29 cellular contexts compared by ENCODE assay signal in the genomic region with DNA sequence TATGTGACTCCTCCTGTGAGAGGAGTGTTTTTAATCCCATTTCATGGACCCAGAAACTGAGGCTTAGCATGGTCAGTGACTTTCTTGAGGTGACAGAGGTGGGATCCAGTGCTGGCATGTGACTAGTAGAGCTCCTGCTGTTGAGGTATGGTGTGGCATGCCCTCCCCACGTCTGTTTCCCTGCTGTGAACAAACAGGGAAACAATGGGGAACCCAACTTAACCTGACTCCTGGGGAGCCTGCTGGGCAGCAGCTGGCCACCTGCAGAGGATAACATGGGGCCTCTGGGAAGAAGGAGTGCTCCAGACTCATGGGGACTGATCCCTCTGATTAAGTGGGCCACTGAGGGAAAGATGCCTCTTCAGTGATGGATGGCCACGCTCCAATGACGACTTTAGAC.
DNase-seq lines count a peak whose midpoint lies in the region; ATAC-seq and TF ChIP-seq lines count a peak whose summit lies in the region.
"Had no signal": no experiment of that assay in that cellular context is flagged by ENCODE, and none has a peak within 500 bp of the region (broad histone marks: within the 10 kb centered on the region; RNA-seq: fewer than 3 reads in every experiment).

No MANE protein-coding gene starts in this region.

- H3K4me1 ChIP-seq in HEK293 (ENCODE audit: control insufficient read depth, insufficient read depth, low read length): peaks cover 27% of the 10 kb centered on the region
- H3K4me1 ChIP-seq in Panc1 (ENCODE audit: control insufficient read depth, insufficient read depth, low read length): peaks cover 50% of the 10 kb centered on the region
- no peaks in the 10 kb centered on the region for H3K4me1 ChIP-seq in thyroid gland

- H3K27ac ChIP-seq in HEK293 (ENCODE audit: extremely low read depth, low read depth, low read length) (0 out of 2 replicates have a peak overlapping the region, but pooled peaks have one; percentile 24), Panc1 (ENCODE audit: low read length) (peak overlapping the region; percentile 88), thyroid gland (no peak overlapping the region)
- H3K27ac ChIP-seq: BLaER1 treated with 17β-estradiol and CSF1 and Interleukin-3, amounts not matched to agents 10 nM and 100 nM; SJCRH30 had no signal

- ATAC-seq in Panc1 (no peak), GM21515 (IDR thresholded peaks at IDR 0.05; ENCODE audit: unreplicated experiment) (no peak), HG03460 (IDR thresholded peaks at IDR 0.05; ENCODE audit: unreplicated experiment) (no peak)
- ATAC-seq: A549, GM23338, PC-3, Right ventricle myocardium inferior, SK-N-SH treated with all-trans-retinoic acid at 6 μM for 48 hours, T-helper 17 cell had no signal

- no TSS peak for BruUV-seq in Panc1 (replicated peaks; lab: Mats Ljungman, UMichigan)

- 34 to 36% methylated on average over 2 to 3 of the region's 3 CpGs for WGBS in thyroid gland, 2 donors

- H3K27me3 ChIP-seq in Panc1 (ENCODE audit: control insufficient read depth, insufficient read depth, low read length) (no peaks in the 10 kb centered on the region), thyroid gland (no peaks in the 10 kb centered on the region)
- H3K27me3 ChIP-seq: BLaER1 treated with 17β-estradiol and CSF1 and Interleukin-3, amounts not matched to agents 10 nM and 100 nM; MG63; SJCRH30 had no signal

- H3K4me3 ChIP-seq in HEK293 (ENCODE audit: low read depth, low read length) (no peak overlapping the region), Panc1 (ENCODE audit: low read depth in 2 of 2, low read length in 2 of 2) (no peak overlapping the region), thyroid gland (replicated peaks in 1 of 3) (no peak overlapping the region)
- H3K4me3 ChIP-seq: A549; BLaER1 treated with 17β-estradiol and CSF1 and Interleukin-3, amounts not matched to agents 10 nM and 100 nM; GM23338; MG63; SJCRH30 had no signal

- POLR2A ChIA-PET in HEK293 (lab: Yijun Ruan, JAX): no interaction called here
- POLR2A ChIA-PET in Panc1 (lab: Charles Lee): no interaction called here
- POLR2A ChIA-PET in GM10248 (lab: Yijun Ruan, JAX): no interaction called here

- TF ChIP-seq POLR2A in thyroid gland (IDR thresholded peaks at IDR 0.05): no peak

- H3K36me3 ChIP-seq in HEK293 (ENCODE audit: control insufficient read depth in 2 of 2, insufficient read depth in 1 of 2, low read length in 2 of 2) (no peaks in the 10 kb centered on the region), Panc1 (ENCODE audit: control insufficient read depth, insufficient read depth, low read length) (no peaks in the 10 kb centered on the region), thyroid gland (no peaks in the 10 kb centered on the region)
- H3K36me3 ChIP-seq: MG63, SJCRH30 had no signal

- intact Hi-C loops in Panc1 (cut with micrococcal nuclease; ENCODE audit: unreplicated experiment): no loop called here
- intact Hi-C loops in thyroid gland (cut with DNase I): no loop called here

- CTCF ChIA-PET in HEK293 (lab: Yijun Ruan, JAX) (no interaction called here), Panc1 (lab: Charles Lee) (no interaction called here), GM10248 (lab: Yijun Ruan, JAX) (no interaction called here)

- TF ChIP-seq CTCF in HEK293 (tag by site-specific recombination; IDR thresholded peaks at IDR 0.05): no peak
- TF ChIP-seq CTCF in Panc1 (IDR thresholded peaks at IDR 0.05): no peak
- no peak for TF ChIP-seq CTCF in thyroid gland (IDR thresholded peaks at IDR 0.05)
- no peak for TF ChIP-seq CTCF in GM10248 (IDR thresholded peaks at IDR 0.05; ENCODE audit: control extremely low read depth, extremely low read depth, low read depth, missing control alignments)

- in situ Hi-C loops in Panc1 (cut with HindIII; ENCODE audit: low pct_unique_long_range_greater_than_20kb, low sequenced_read_pairs): no loop called here

- DNase-seq in COLO668 (lab: John Stamatoyannopoulos, UW; ENCODE audit: unreplicated experiment): peak; percentile 69
- peak; percentile 86 for DNase-seq in NCI-H345 (lab: John Stamatoyannopoulos, UW)
- no peak for DNase-seq in Panc1 (ENCODE audit: low read depth, low spot score)
- DNase-seq in thyroid gland: no peak
- DNase-seq in GM10248 (ENCODE audit: extremely low spot score): no peak
- DNase-seq: AML-193; CD4-positive, alpha-beta T cell; DMS 273 treated with DMSO at 0.1 percent for 48 hours; DND-41; H9; HFFc6; KG1; MG63; NCI-H1105 treated with DMSO at 0.1 percent for 48 hours; NCI-H1930; NCI-H524; NCI-H82; NK-92 treated with Interleukin-12 subunit alpha and Interleukin-12 subunit beta, amount 100 ng/mL, for 24 hours; PC-3; SJCRH30; T-helper 17 cell had no signal

- H3K9me3 ChIP-seq in HEK293 (ENCODE audit: control insufficient read depth, insufficient read depth, low read depth, low read length) (no peaks in the 10 kb centered on the region), Panc1 (ENCODE audit: control insufficient read depth, insufficient read depth, low read depth, low read length) (no peaks in the 10 kb centered on the region), thyroid gland (no peaks in the 10 kb centered on the region)
- H3K9me3 ChIP-seq: A549; BLaER1 treated with 17β-estradiol and CSF1 and Interleukin-3, amounts not matched to agents 10 nM and 100 nM; MG63; SJCRH30 had no signal

TF ChIP-seq in HEK293, 187 proteins besides CTCF, POLR2A, EP300 and RAD21:
- no peak for TF ChIP-seq WT1 (tag by site-specific recombination; IDR thresholded peaks at IDR 0.05)
- TF ChIP-seq, protein P1, sequence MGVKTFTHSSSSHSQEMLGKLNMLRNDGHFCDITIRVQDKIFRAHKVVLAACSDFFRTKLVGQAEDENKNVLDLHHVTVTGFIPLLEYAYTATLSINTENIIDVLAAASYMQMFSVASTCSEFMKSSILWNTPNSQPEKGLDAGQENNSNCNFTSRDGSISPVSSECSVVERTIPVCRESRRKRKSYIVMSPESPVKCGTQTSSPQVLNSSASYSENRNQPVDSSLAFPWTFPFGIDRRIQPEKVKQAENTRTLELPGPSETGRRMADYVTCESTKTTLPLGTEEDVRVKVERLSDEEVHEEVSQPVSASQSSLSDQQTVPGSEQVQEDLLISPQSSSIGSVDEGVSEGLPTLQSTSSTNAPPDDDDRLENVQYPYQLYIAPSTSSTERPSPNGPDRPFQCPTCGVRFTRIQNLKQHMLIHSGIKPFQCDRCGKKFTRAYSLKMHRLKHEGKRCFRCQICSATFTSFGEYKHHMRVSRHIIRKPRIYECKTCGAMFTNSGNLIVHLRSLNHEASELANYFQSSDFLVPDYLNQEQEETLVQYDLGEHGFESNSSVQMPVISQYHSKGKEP (tag by site-specific recombination; IDR thresholded peaks at IDR 0.05): no peak
- TF ChIP-seq ZIC2 (tag by site-specific recombination; IDR thresholded peaks at IDR 0.05): peak; percentile 99
- TF ChIP-seq GLIS1 (tag by site-specific recombination; IDR thresholded peaks at IDR 0.05): peak; percentile 98
- 0 out of 2 replicates have a peak, but pooled peaks have one; percentile 29 for TF ChIP-seq ZNF423 (tag by site-specific recombination; IDR thresholded peaks at IDR 0.05)
- TF ChIP-seq ZFP3 (tag by site-specific recombination; IDR thresholded peaks at IDR 0.05; ENCODE audit: low read depth): no peak

Comparison
In these comparisons a context has a peak if more than half of its experiments do, and no peak if none do; other contexts are left out.
1. DNase-seq: peak in COLO668 (single experiment) and NCI-H345 (single experiment); none in Panc1 (single experiment), thyroid gland (0 of 2) and GM10248 (single experiment).
2. H3K27ac ChIP-seq: peak in HEK293 (single experiment) and Panc1 (single experiment); none in thyroid gland (0 of 3).